ENCODE assay signal across 8 cellular contexts in genomic region chr5:402615-403359, GRCh38. TPM values are rescaled to one million over a fixed set of nuclear protein-coding genes. Genes with fewer than 3 reads are reported as not detected.
A peak's percentile ranks its signal among the peaks of the same experiment; 100 is the strongest.
DNase-seq lines count a peak whose midpoint lies in the region; ATAC-seq and TF ChIP-seq lines count a peak whose summit lies in the region.

No MANE protein-coding gene starts in this region.

- WGBS in sigmoid colon, 2 donors = 64 to 84% methylated on average over 20 of the region's 20 CpGs

- peaks cover 0 to 17% (median 14%) of the 10 kb centered on the region in 4 donors for H3K4me1 ChIP-seq in sigmoid colon

- DNase-seq in activated CD4-positive, alpha-beta T cell treated with anti-CD3 and anti-CD28 coated beads, Interleukin-2, amount 10 ng/mL, durations not matched to agents 7 days and 5 days = peak; percentile 4
- DNase-seq in activated CD4-positive, alpha-beta T cell treated with anti-CD3 and anti-CD28 coated beads for 1 hour = no peak
- DNase-seq in SKM-1 (lab: John Stamatoyannopoulos, UW; ENCODE audit: unreplicated experiment) = peak; percentile 69
- DNase-seq in sigmoid colon = peak; percentile 53
- no peak for DNase-seq in kidney glomerular epithelial cell (lab: John Stamatoyannopoulos, UW)
- no peak for DNase-seq in putamen (ENCODE audit: low spot score)
- no peak for DNase-seq in DMS53 treated with DMSO at 0.1 percent for 48 hours (lab: John Stamatoyannopoulos, UW; ENCODE audit: unreplicated experiment)

- peaks cover 45% of the 10 kb centered on the region for H3K4me1 Mint-ChIP-seq in activated CD4-positive, alpha-beta T cell treated with anti-CD3 and anti-CD28 coated beads, Interleukin-2, amount 10 ng/mL, durations not matched to agents 7 days and 5 days

- H3K27ac Mint-ChIP-seq in activated CD4-positive, alpha-beta T cell treated with anti-CD3 and anti-CD28 coated beads, Interleukin-2, amount 10 ng/mL, durations not matched to agents 7 days and 5 days = peak overlapping the region; percentile 38

- no peak overlapping the region for H3K27ac ChIP-seq in sigmoid colon

- H3K36me3 ChIP-seq in sigmoid colon = no peaks in the 10 kb centered on the region

- TF ChIP-seq POLR2A in sigmoid colon (IDR thresholded peaks at IDR 0.05) = no peak

- TF ChIP-seq CTCF in sigmoid colon (IDR thresholded peaks at IDR 0.05) = no peak

- POLR2A ChIA-PET in activated CD4-positive, alpha-beta T cell treated with anti-CD3 and anti-CD28 coated beads, Interleukin-2, amount 10 ng/mL, durations not matched to agents 7 days and 5 days (lab: Charles Lee) = no interaction called here

- H3K4me3 ChIP-seq in sigmoid colon = peak overlapping the region in 1 of 4 donors; percentile 16

- H3K27me3 Mint-ChIP-seq in activated CD4-positive, alpha-beta T cell treated with anti-CD3 and anti-CD28 coated beads, Interleukin-2, amount 10 ng/mL, durations not matched to agents 7 days and 5 days = no peaks in the 10 kb centered on the region

- H3K36me3 Mint-ChIP-seq in activated CD4-positive, alpha-beta T cell treated with anti-CD3 and anti-CD28 coated beads, Interleukin-2, amount 10 ng/mL, durations not matched to agents 7 days and 5 days (ENCODE audit: low read depth) = peaks cover 40% of the 10 kb centered on the region

- TF ChIP-seq EP300 in sigmoid colon (IDR thresholded peaks at IDR 0.05) = no peak

- intact Hi-C loops in sigmoid colon (cut with DNase I) = no loop called here

- H3K4me3 Mint-ChIP-seq in activated CD4-positive, alpha-beta T cell treated with anti-CD3 and anti-CD28 coated beads, Interleukin-2, amount 10 ng/mL, durations not matched to agents 7 days and 5 days = no peak overlapping the region

- no peaks in the 10 kb centered on the region for H3K9me3 ChIP-seq in sigmoid colon

- H3K9me3 Mint-ChIP-seq in activated CD4-positive, alpha-beta T cell treated with anti-CD3 and anti-CD28 coated beads, Interleukin-2, amount 10 ng/mL, durations not matched to agents 7 days and 5 days = no peaks in the 10 kb centered on the region

- CTCF ChIA-PET in activated CD4-positive, alpha-beta T cell treated with anti-CD3 and anti-CD28 coated beads, Interleukin-2, amount 10 ng/mL, durations not matched to agents 7 days and 5 days (lab: Charles Lee) = interaction anchor here (0.9 to 2.8 kb wide), 3 partner anchors 10 to 40 kb away, joined by 3 to 10 read pairs (median 5); no protein-coding TSS in a partner anchor

- peaks cover 0 to 31% (median 0%) of the 10 kb centered on the region in 3 donors for H3K27me3 ChIP-seq in sigmoid colon

- peak; percentile 47 for ATAC-seq in HG02798 (IDR thresholded peaks at IDR 0.05; ENCODE audit: poor library complexity, unreplicated experiment)

RNA-seq across cellular contexts. Expression of gene EXOC3, which starts 40.2 kb away (rescaled TPM):
- total RNA-seq in activated CD4-positive, alpha-beta T cell treated with anti-CD3 and anti-CD28 coated beads, Interleukin-2, amount 10 ng/mL, durations not matched to agents 7 days and 5 days = 10 to 100 TPM; 65.5 to 79.0 TPM
- total RNA-seq in sigmoid colon = 10 to 100 TPM; 45.7 to 68.7 (median 48.5) TPM
- 10 to 100 TPM; 18.6 to 60.9 (median 36.1) TPM for polyA plus RNA-seq in sigmoid colon

Comparison
In these comparisons a context has a peak if more than half of its experiments do, and no peak if none do; other contexts are left out.
1. DNase-seq: peak in activated CD4-positive, alpha-beta T cell treated with anti-CD3 and anti-CD28 coated beads, Interleukin-2, amount 10 ng/mL, durations not matched to agents 7 days and 5 days (single experiment), SKM-1 (single experiment) and sigmoid colon (single experiment); none in activated CD4-positive, alpha-beta T cell treated with anti-CD3 and anti-CD28 coated beads for 1 hour (single experiment), kidney glomerular epithelial cell (single experiment), putamen (single experiment) and DMS53 treated with DMSO at 0.1 percent for 48 hours (single experiment).